ENCODE assay signal across 8 cellular contexts in genomic region chr1:63327417-63328139, GRCh38. TPM values are rescaled to one million over a fixed set of nuclear protein-coding genes. Genes with fewer than 3 reads are reported as not detected.
DNase-seq lines count a peak whose midpoint lies in the region; ATAC-seq, FAIRE-seq and TF ChIP-seq lines count a peak whose summit lies in the region.

No MANE protein-coding gene starts in this region.

- intact Hi-C loops in left cardiac atrium (cut with DNase I) (no loop called here), sigmoid colon (cut with DNase I) (loop anchor here (10.0 kb wide), 2 partner anchors 117 to 483 kb away; no protein-coding TSS in a partner anchor)

- H3K27ac Mint-ChIP-seq in HFFc6, result no peak overlapping the region
- H3K27ac Mint-ChIP-seq in activated naive CD4-positive, alpha-beta T cell treated with anti-CD3 and anti-CD28 coated beads, Interleukin-2, amount 10 ng/mL, durations not matched to agents 7 days and 5 days, result peak overlapping the region; percentile 79

- CTCF ChIA-PET in activated naive CD4-positive, alpha-beta T cell treated with anti-CD3 and anti-CD28 coated beads, Interleukin-2, amount 10 ng/mL, durations not matched to agents 7 days and 5 days (lab: Charles Lee), result interaction anchor here (0.8 to 1.1 kb wide), 3 partner anchors 109 to 211 kb away, joined by 3 to 4 read pairs (median 4); partner anchors contain the start of gene EFCAB7

- TF ChIP-seq CTCF in HFFc6 (IDR thresholded peaks at IDR 0.05), result peak; percentile 90
- peak in 3 of 4 experiments; percentile 8 to 56 (median 27) for TF ChIP-seq CTCF in sigmoid colon (IDR thresholded peaks at IDR 0.05)

- no peak overlapping the region for H3K4me3 Mint-ChIP-seq in activated T-cell treated with anti-CD3 and anti-CD28 coated beads, Interleukin-2, amount 50 U/mL, for 4 hours
- peak overlapping the region; percentile 49; the same call in 1 of the 2 replicates for H3K4me3 Mint-ChIP-seq in HFFc6
- H3K4me3 Mint-ChIP-seq in activated naive CD4-positive, alpha-beta T cell treated with anti-CD3 and anti-CD28 coated beads, Interleukin-2, amount 10 ng/mL, durations not matched to agents 7 days and 5 days, result peak overlapping the region; percentile 46

- H3K36me3 ChIP-seq in sigmoid colon, result no peaks in the 10 kb centered on the region

- peaks cover 11% of the 10 kb centered on the region for H3K9me3 Mint-ChIP-seq in activated T-cell treated with anti-CD3 and anti-CD28 coated beads, Interleukin-2, amount 50 U/mL, for 4 hours
- H3K9me3 Mint-ChIP-seq in HFFc6, result no peaks in the 10 kb centered on the region
- no peaks in the 10 kb centered on the region for H3K9me3 Mint-ChIP-seq in activated naive CD4-positive, alpha-beta T cell treated with anti-CD3 and anti-CD28 coated beads, Interleukin-2, amount 10 ng/mL, durations not matched to agents 7 days and 5 days

- no peak for TF ChIP-seq EP300 in sigmoid colon (IDR thresholded peaks at IDR 0.05)

- H3K27me3 Mint-ChIP-seq in activated T-cell treated with anti-CD3 and anti-CD28 coated beads, Interleukin-2, amount 50 U/mL, for 4 hours (ENCODE audit: low read depth), result peaks cover 73% of the 10 kb centered on the region
- H3K27me3 Mint-ChIP-seq in HFFc6 (ENCODE audit: insufficient read depth), result peaks cover 60% of the 10 kb centered on the region
- peaks cover 84% of the 10 kb centered on the region for H3K27me3 Mint-ChIP-seq in activated naive CD4-positive, alpha-beta T cell treated with anti-CD3 and anti-CD28 coated beads, Interleukin-2, amount 10 ng/mL, durations not matched to agents 7 days and 5 days

- WGBS in sigmoid colon, 2 donors, result 4 to 6% methylated on average over 26 of the region's 26 CpGs

- no peak for FAIRE-seq in frontal cortex (lab: Jason Lieb, UNC)

- peaks cover 69 to 100% (median 94%) of the 10 kb centered on the region in 3 donors for H3K27me3 ChIP-seq in sigmoid colon

- H3K4me1 ChIP-seq in sigmoid colon, result peaks cover 0 to 31% (median 24%) of the 10 kb centered on the region in 4 donors

- H3K4me1 Mint-ChIP-seq in activated T-cell treated with anti-CD3 and anti-CD28 coated beads, Interleukin-2, amount 50 U/mL, for 4 hours (ENCODE audit: low read depth), result peaks cover 21% of the 10 kb centered on the region
- H3K4me1 Mint-ChIP-seq in HFFc6 (ENCODE audit: low read depth), result peaks cover 16% of the 10 kb centered on the region
- H3K4me1 Mint-ChIP-seq in activated naive CD4-positive, alpha-beta T cell treated with anti-CD3 and anti-CD28 coated beads, Interleukin-2, amount 10 ng/mL, durations not matched to agents 7 days and 5 days, result peaks cover 28% of the 10 kb centered on the region

- no peaks in the 10 kb centered on the region for H3K9me3 ChIP-seq in sigmoid colon

- H3K36me3 Mint-ChIP-seq in activated T-cell treated with anti-CD3 and anti-CD28 coated beads, Interleukin-2, amount 50 U/mL, for 4 hours (ENCODE audit: insufficient read depth), result peaks cover 3% of the 10 kb centered on the region
- H3K36me3 Mint-ChIP-seq in HFFc6 (ENCODE audit: low read depth), result no peaks in the 10 kb centered on the region
- peaks cover 11% of the 10 kb centered on the region for H3K36me3 Mint-ChIP-seq in activated naive CD4-positive, alpha-beta T cell treated with anti-CD3 and anti-CD28 coated beads, Interleukin-2, amount 10 ng/mL, durations not matched to agents 7 days and 5 days

- no peak for TF ChIP-seq POLR2A in sigmoid colon (IDR thresholded peaks at IDR 0.05)

- no peak for ATAC-seq in activated T-cell treated with anti-CD3 and anti-CD28 coated beads, Interleukin-2, amount 50 U/mL, for 4 hours
- ATAC-seq in left cardiac atrium, result peak; percentile 51 to 77

- peak overlapping the region in 1 of 4 donors; percentile 53 for H3K4me3 ChIP-seq in sigmoid colon

- H3K27ac ChIP-seq in sigmoid colon, result peak overlapping the region in 2 of 4 donors; percentile 21 to 27

- peak; percentile 40 for DNase-seq in activated T-cell treated with anti-CD3 and anti-CD28 coated beads, Interleukin-2, amount 50 U/mL, for 1 hour
- DNase-seq in activated T-cell treated with anti-CD3 and anti-CD28 coated beads, Interleukin-2, amount 50 U/mL, for 4 hours, result no peak
- DNase-seq in HFFc6 (peak; percentile 32), NCI-H226 (peak; percentile 45), left cardiac atrium (peak; percentile 62), sigmoid colon (peak; percentile 77), frontal cortex (ENCODE audit: low spot score in 2 of 2) (no peak)
- DNase-seq in activated naive CD4-positive, alpha-beta T cell treated with anti-CD3 and anti-CD28 coated beads, Interleukin-2, amount 10 ng/mL, durations not matched to agents 7 days and 5 days, result peak; percentile 66

RNA-seq across cellular contexts. Expression of gene FOXD3, which starts 5.2 kb away (rescaled TPM):
- total RNA-seq in activated T-cell treated with anti-CD3 and anti-CD28 coated beads, Interleukin-2, amount 50 U/mL, for 4 hours, result not detected
- total RNA-seq in HFFc6 (2021; fragmentation: NEBNext Ultra II Directional; extraction: Animal tissue kit (Norgen Biotek cat#: 25700)), result not detected
- under 1 TPM; 0.18 to 0.68 TPM for total RNA-seq in left cardiac atrium
- total RNA-seq in sigmoid colon, result 1 to 10 TPM; 3.1 to 5.0 (median 4.1) TPM
- polyA plus RNA-seq in sigmoid colon, result under 1 TPM in 1 of 3 donors, not detected in 2; 0.31 TPM
- not detected for total RNA-seq in frontal cortex

RNA-seq across cellular contexts. Expression of gene ALG6, which starts 39.8 kb away (rescaled TPM):
- 10 to 100 TPM; 13.8 to 16.6 (median 15.3) TPM for total RNA-seq in activated T-cell treated with anti-CD3 and anti-CD28 coated beads, Interleukin-2, amount 50 U/mL, for 4 hours
- total RNA-seq in HFFc6 (2021; fragmentation: NEBNext Ultra II Directional; extraction: Animal tissue kit (Norgen Biotek cat#: 25700)), result 1 to 10 TPM; 6.7 to 9.0 (median 7.7) TPM
- total RNA-seq in left cardiac atrium, result 1 to 10 TPM; 4.4 to 6.4 TPM
- 10 to 100 TPM in 1 of 4 donors, 1 to 10 TPM in 3; 6.2 to 11.4 (median 7.1) TPM for total RNA-seq in sigmoid colon
- 10 to 100 TPM in 1 of 3 donors, 1 to 10 TPM in 2; 3.0 to 10.8 (median 3.2) TPM for polyA plus RNA-seq in sigmoid colon
- 52.6 TPM for total RNA-seq in frontal cortex

Comparison
In these comparisons a context has a peak if more than half of its experiments do, and no peak if none do; other contexts are left out.
1. DNase-seq: peak in activated T-cell treated with anti-CD3 and anti-CD28 coated beads, Interleukin-2, amount 50 U/mL, for 1 hour (single experiment), HFFc6 (single experiment), NCI-H226 (single experiment), activated naive CD4-positive, alpha-beta T cell treated with anti-CD3 and anti-CD28 coated beads, Interleukin-2, amount 10 ng/mL, durations not matched to agents 7 days and 5 days (single experiment), left cardiac atrium (single experiment) and sigmoid colon (single experiment); none in activated T-cell treated with anti-CD3 and anti-CD28 coated beads, Interleukin-2, amount 50 U/mL, for 4 hours (single experiment) and frontal cortex (0 of 2).
2. ATAC-seq: peak in left cardiac atrium (2 of 2); none in activated T-cell treated with anti-CD3 and anti-CD28 coated beads, Interleukin-2, amount 50 U/mL, for 4 hours (0 of 2).